Comparison of ENCODE assay signal across 13 cellular contexts in the genomic region with DNA sequence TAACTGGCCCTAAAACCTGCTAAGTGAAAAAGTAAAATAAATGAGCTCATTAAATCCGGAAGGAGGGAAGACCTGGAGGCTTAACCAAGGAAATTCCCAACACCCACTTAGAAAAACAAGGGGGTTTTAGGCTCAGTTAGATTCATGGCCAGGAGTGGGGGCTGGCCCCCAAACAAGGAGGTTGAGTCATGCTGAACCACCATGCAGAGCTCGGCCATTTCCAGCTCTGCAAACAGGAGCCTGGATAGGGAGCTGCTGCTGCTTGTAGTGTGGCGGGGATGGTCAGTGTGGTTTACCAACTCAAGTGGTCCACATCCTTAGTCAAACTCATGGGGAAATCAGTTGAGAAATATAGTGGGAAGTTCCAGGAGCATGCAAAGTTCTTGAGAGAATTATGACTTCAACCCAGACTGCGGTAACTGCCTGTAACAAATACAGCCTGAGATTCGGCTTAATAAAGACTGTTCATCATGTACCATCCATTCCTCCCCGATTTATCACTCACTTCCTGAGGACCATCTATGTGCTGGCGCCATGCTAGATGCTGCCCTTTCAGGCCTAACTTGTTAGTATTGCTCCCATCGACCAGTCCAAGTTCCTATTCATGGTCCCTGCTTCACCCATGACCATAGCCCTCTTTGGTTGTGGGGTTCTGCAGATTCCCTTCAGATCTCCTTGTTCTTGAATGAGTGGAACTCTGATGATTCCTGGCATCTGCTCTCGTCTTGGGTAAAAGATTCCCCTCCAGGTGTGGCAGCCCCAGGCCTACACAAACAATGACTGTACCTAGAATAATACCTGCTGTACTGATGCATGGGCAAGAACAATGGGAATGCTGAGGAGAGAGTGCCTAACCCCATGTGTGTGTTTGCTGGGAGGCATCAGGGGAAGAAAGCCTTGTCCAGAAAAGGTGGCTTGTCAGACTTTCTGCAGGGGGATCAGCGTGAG. TPM values are rescaled to one million over a fixed set of nuclear protein-coding genes. Genes with fewer than 3 reads are reported as not detected.
DNase-seq lines count a peak whose midpoint lies in the region; ATAC-seq and TF ChIP-seq lines count a peak whose summit lies in the region.
"Had no signal": no experiment of that assay in that cellular context is flagged by ENCODE, and none has a peak within 500 bp of the region (broad histone marks: within the 10 kb centered on the region; RNA-seq: fewer than 3 reads in every experiment).

No MANE protein-coding gene starts in this region.

- no peak overlapping the region for H3K18ac ChIP-seq in IMR-90 (ENCODE audit: low read depth, low read length)

- POLR2A ChIA-PET in IMR-90 (lab: Charles Lee; ENCODE audit: unreplicated experiment) = no interaction called here

- H2BK120ac ChIP-seq in IMR-90 (ENCODE audit: low read depth, low read length) = peak overlapping the region; percentile 95

- H2BK5ac ChIP-seq in IMR-90 (ENCODE audit: low read depth, low read length, poor library complexity, severe bottlenecking) = peak overlapping the region; percentile 70

- H2AFZ ChIP-seq in ACC112 (ENCODE audit: low read length, unreplicated experiment) (peak overlapping the region; percentile 64), IMR-90 (replicated peaks; ENCODE audit: low read length, poor library complexity) (peak overlapping the region; percentile 71)

- peak overlapping the region; percentile 80 for H3K23ac ChIP-seq in IMR-90 (ENCODE audit: low read depth, low read length)

- peaks cover 0 to 15% of the 10 kb centered on the region in 2 experiments; a peak in 2 of 4 replicates for H3K79me1 ChIP-seq in IMR-90 (ENCODE audit: low read depth in 1 of 2, low read length in 2 of 2)

- CTCF ChIA-PET in IMR-90 (lab: Yijun Ruan, JAX) = interaction anchor here (0.6 to 3.5 kb wide), 9 partner anchors 14 to 442 kb away, joined by 3 to 36 read pairs (median 4); a partner anchor contains a TSS

- no peak for TF ChIP-seq RAD21 in IMR-90 (IDR thresholded peaks at IDR 0.05; ENCODE audit: low read length)

- no peak overlapping the region for H3K4me3 Mint-ChIP-seq in activated naive CD8-positive, alpha-beta T cell treated with anti-CD3 and anti-CD28 coated beads for 36 hours

- H3K9me1 ChIP-seq in IMR-90 (ENCODE audit: insufficient read depth, low read length) = peaks cover 19% of the 10 kb centered on the region

- peak overlapping the region; percentile 78 for H3K14ac ChIP-seq in IMR-90 (replicated peaks; ENCODE audit: low read depth, low read length)

- H3K4me1 ChIP-seq in ACC112 (ENCODE audit: control insufficient read depth, insufficient read depth, low read length, unreplicated experiment) = peaks cover 60% of the 10 kb centered on the region
- peaks cover 15% of the 10 kb centered on the region for H3K4me1 ChIP-seq in IMR-90 (ENCODE audit: control insufficient read depth, insufficient read depth, low read length)
- H3K4me1 ChIP-seq: prostate gland had no signal

- ATAC-seq in IMR-90 (ENCODE audit: low read depth) = no peak
- ATAC-seq in HG02938 (IDR thresholded peaks at IDR 0.05; ENCODE audit: unreplicated experiment) = no peak
- no peak for ATAC-seq in Right ventricle myocardium superior (ENCODE audit: poor library complexity)
- ATAC-seq: K562, left ventricle myocardium superior had no signal

- no peaks in the 10 kb centered on the region for H3K9me3 ChIP-seq in IMR-90 (ENCODE audit: control insufficient read depth, insufficient read depth, low read length)
- H3K9me3 ChIP-seq: prostate gland had no signal

- H4K8ac ChIP-seq in IMR-90 (ENCODE audit: low read depth in 2 of 2, low read length in 2 of 2) = peak overlapping the region; percentile 37 to 89; a peak in 3 of 4 replicates

- intact Hi-C loops in IMR-90 (cut with micrococcal nuclease) = loop anchor here (1.0 to 5.0 kb wide), 3 partner anchors 46 to 690 kb away; a partner anchor contains a TSS
- intact Hi-C loops in Right ventricle myocardium superior (cut with DNase I) = no loop called here

- no peak overlapping the region for H3K9ac ChIP-seq in IMR-90 (ENCODE audit: low read depth, low read length)

- in situ Hi-C loops in IMR-90 (cut with MboI; ENCODE audit: low sequenced_read_pairs) = loop anchor here (5.0 to 25.0 kb wide), 5 partner anchors 45 to 920 kb away; a partner anchor contains a TSS

- peak overlapping the region; percentile 73; the same call in 2 of the 3 replicates for H2BK15ac ChIP-seq in IMR-90 (ENCODE audit: low read depth, low read length)

- no TSS peak for BruUV-seq in IMR-90 (replicated peaks; lab: Mats Ljungman, UMichigan)

- H4K91ac ChIP-seq in IMR-90 (ENCODE audit: insufficient read depth, low read depth, low read length) = peak overlapping the region; percentile 87

- no peak for TF ChIP-seq CTCF in IMR-90 (conservative IDR thresholded peaks at IDR 0.05; ENCODE audit: low read depth, low read length)

- H3K27me3 Mint-ChIP-seq in activated naive CD8-positive, alpha-beta T cell treated with anti-CD3 and anti-CD28 coated beads for 36 hours = peaks cover 63% of the 10 kb centered on the region

- no peaks in the 10 kb centered on the region for H3K9me3 Mint-ChIP-seq in activated naive CD8-positive, alpha-beta T cell treated with anti-CD3 and anti-CD28 coated beads for 36 hours

- no peaks in the 10 kb centered on the region for H3K79me2 ChIP-seq in ACC112 (ENCODE audit: control insufficient read depth, insufficient read depth, low read length, unreplicated experiment)

- no peak overlapping the region for H3K4me2 ChIP-seq in IMR-90 (ENCODE audit: low read depth, low read length)

- no peaks in the 10 kb centered on the region for H3K36me3 Mint-ChIP-seq in activated naive CD8-positive, alpha-beta T cell treated with anti-CD3 and anti-CD28 coated beads for 36 hours

- no peak overlapping the region for H3K27ac Mint-ChIP-seq in activated naive CD8-positive, alpha-beta T cell treated with anti-CD3 and anti-CD28 coated beads for 36 hours

- H2AK9ac ChIP-seq in IMR-90 (replicated peaks; ENCODE audit: low read depth, low read length, poor library complexity) = peak overlapping the region; percentile 82

- peak overlapping the region; percentile 56 for H2AK5ac ChIP-seq in IMR-90 (ENCODE audit: low read depth, low read length)

- peak overlapping the region; percentile 32 for H4K5ac ChIP-seq in IMR-90 (ENCODE audit: low read depth, low read length)

- H3K4me3 ChIP-seq in ACC112 (ENCODE audit: low read depth, low read length) (no peak overlapping the region), IMR-90 (ENCODE audit: insufficient read depth, low read depth, low read length) (no peak overlapping the region)
- H3K4me3 ChIP-seq: K562, prostate gland had no signal

- H3K4ac ChIP-seq in IMR-90 (ENCODE audit: low read depth, low read length) = peak overlapping the region; percentile 87

- no peaks in the 10 kb centered on the region for H4K20me1 ChIP-seq in IMR-90 (ENCODE audit: insufficient read depth, low read length)

- dilution Hi-C loops in IMR-90 (cut with HindIII; ENCODE audit: low sequenced_read_pairs, unreplicated experiment) = no loop called here

- H3K4me1 Mint-ChIP-seq in activated naive CD8-positive, alpha-beta T cell treated with anti-CD3 and anti-CD28 coated beads for 36 hours = peaks cover 3% of the 10 kb centered on the region

- peak; percentile 65 for DNase-seq in IMR-90
- DNase-seq in astrocyte of the hippocampus (ENCODE audit: low read depth, low spot score) = peak; percentile 86
- peak; percentile 58 for DNase-seq in left kidney (ENCODE audit: low read depth, low spot score)
- DNase-seq in NCI-H2081 treated with DMSO at 0.1 percent for 48 hours (lab: John Stamatoyannopoulos, UW) = no peak
- DNase-seq in activated naive CD8-positive, alpha-beta T cell treated with anti-CD3 and anti-CD28 coated beads for 36 hours = no peak
- no peak for DNase-seq in Right ventricle myocardium superior
- DNase-seq: activated CD4-positive, CD25-positive, alpha-beta regulatory T cell; foreskin melanocyte; left ventricle myocardium superior had no signal

- peak overlapping the region; percentile 77; the same call in 1 of the 2 replicates for H3K56ac ChIP-seq in IMR-90 (ENCODE audit: extremely low read depth, insufficient read depth, low read length)

- 0 out of 2 replicates have a peak, but pooled peaks cover 2% of the 10 kb centered on the region for H3K27me3 ChIP-seq in ACC112 (ENCODE audit: insufficient read depth, low read length)
- H3K27me3 ChIP-seq in IMR-90 (ENCODE audit: control insufficient read depth, insufficient read depth, low read length) = peaks cover 15% of the 10 kb centered on the region; the same call in 1 of the 2 replicates

- TF ChIP-seq POLR2A in IMR-90 (IDR thresholded peaks at IDR 0.05; ENCODE audit: low read depth, low read length) = no peak

- H3K27ac ChIP-seq in ACC112 (ENCODE audit: low read depth, low read length) (peak overlapping the region; percentile 78), IMR-90 (ENCODE audit: insufficient read depth, low read length) (peak overlapping the region; percentile 23)
- H3K27ac ChIP-seq: prostate gland had no signal

- 80% methylated on average over 2 of the region's 10 CpGs; no CpG with 5 or more reads in 1 of the 2 experiments for WGBS in IMR-90 (ENCODE audit: extremely low coverage in 2 of 2, insufficient read length in 1 of 2), 2 experiments

- peak overlapping the region; percentile 85 for H2BK20ac ChIP-seq in IMR-90 (ENCODE audit: low read depth, low read length)

- H3K36me3 ChIP-seq in ACC112 (ENCODE audit: insufficient read depth, low read length) = no peaks in the 10 kb centered on the region
- no peaks in the 10 kb centered on the region for H3K36me3 ChIP-seq in IMR-90 (ENCODE audit: control insufficient read depth, insufficient read depth, low read length)
- H3K36me3 ChIP-seq: prostate gland had no signal

TF ChIP-seq in IMR-90, 13 proteins besides CTCF, POLR2A, EP300 and RAD21 (continues in another document):
- TF ChIP-seq CEBPB (IDR thresholded peaks at IDR 0.05; ENCODE audit: low read depth, low read length) (no peak), BHLHE40 (IDR thresholded peaks at IDR 0.05; ENCODE audit: low read depth, low read length) (no peak), FOS (IDR thresholded peaks at IDR 0.05; ENCODE audit: low read depth, low read length) (0 out of 2 replicates have a peak, but pooled peaks have one; percentile 3), RCOR1 (IDR thresholded peaks at IDR 0.05; ENCODE audit: insufficient replicate concordance, low read length) (no peak), CHD1 (IDR thresholded peaks at IDR 0.05; ENCODE audit: low read depth, low read length) (no peak)

RNA-seq across cellular contexts. Expression of a gene that starts 39.5 kb away (rescaled TPM):
- total RNA-seq in IMR-90 (2012; rRNA removed) (28.5 and 48.0 TPM in 2 replicates), Right ventricle myocardium superior (51.8 TPM)
- 23.4 and 24.8 TPM in 2 replicates for polyA plus RNA-seq in IMR-90 (2012; rRNA removed)
- 16.8 and 33.2 TPM in 2 replicates for polyA plus RNA-seq in IMR-90 (2012; cell fraction: cytosol; rRNA removed)
- 3.4 and 5.3 TPM in 2 replicates for polyA plus RNA-seq in IMR-90 (2012; cell fraction: nucleus; rRNA removed; ENCODE audit: low replicate concordance)
- 10 to 100 TPM; 77.6 to 81.2 TPM for total RNA-seq in activated naive CD8-positive, alpha-beta T cell treated with anti-CD3 and anti-CD28 coated beads for 36 hours

RNA-seq across cellular contexts. Expression of a gene that starts 46.4 kb away (rescaled TPM):
- total RNA-seq in IMR-90 (2012; rRNA removed) = 89.2 and 93.7 TPM in 2 replicates
- polyA plus RNA-seq in IMR-90 (2012; rRNA removed) = 54.5 and 61.6 TPM in 2 replicates
- 71.6 and 118 TPM in 2 replicates for polyA plus RNA-seq in IMR-90 (2012; cell fraction: cytosol; rRNA removed)
- polyA plus RNA-seq in IMR-90 (2012; cell fraction: nucleus; rRNA removed; ENCODE audit: low replicate concordance) = 36.3 and 66.6 TPM in 2 replicates
- total RNA-seq in activated naive CD8-positive, alpha-beta T cell treated with anti-CD3 and anti-CD28 coated beads for 36 hours = under 1 TPM; 0.23 to 0.36 TPM
- total RNA-seq in Right ventricle myocardium superior = 0.97 TPM
- total RNA-seq: K562 had no signal
- polyA plus RNA-seq: K562 had no signal

Comparison
In these comparisons a context has a peak if more than half of its experiments do, and no peak if none do; other contexts are left out.
1. DNase-seq: peak in IMR-90 (single experiment), astrocyte of the hippocampus (single experiment) and left kidney (single experiment); none in NCI-H2081 treated with DMSO at 0.1 percent for 48 hours (single experiment), activated naive CD8-positive, alpha-beta T cell treated with anti-CD3 and anti-CD28 coated beads for 36 hours (single experiment) and Right ventricle myocardium superior (single experiment).
2. RNA of a gene that starts 46.4 kb away (total RNA-seq): 89.2 to 93.7 TPM in IMR-90; 0.97 TPM in Right ventricle myocardium superior (single experiment) and 0.23 to 0.36 TPM in activated naive CD8-positive, alpha-beta T cell treated with anti-CD3 and anti-CD28 coated beads for 36 hours; every median in the first group is over 10 times any median in the second.